In the genomic region with DNA sequence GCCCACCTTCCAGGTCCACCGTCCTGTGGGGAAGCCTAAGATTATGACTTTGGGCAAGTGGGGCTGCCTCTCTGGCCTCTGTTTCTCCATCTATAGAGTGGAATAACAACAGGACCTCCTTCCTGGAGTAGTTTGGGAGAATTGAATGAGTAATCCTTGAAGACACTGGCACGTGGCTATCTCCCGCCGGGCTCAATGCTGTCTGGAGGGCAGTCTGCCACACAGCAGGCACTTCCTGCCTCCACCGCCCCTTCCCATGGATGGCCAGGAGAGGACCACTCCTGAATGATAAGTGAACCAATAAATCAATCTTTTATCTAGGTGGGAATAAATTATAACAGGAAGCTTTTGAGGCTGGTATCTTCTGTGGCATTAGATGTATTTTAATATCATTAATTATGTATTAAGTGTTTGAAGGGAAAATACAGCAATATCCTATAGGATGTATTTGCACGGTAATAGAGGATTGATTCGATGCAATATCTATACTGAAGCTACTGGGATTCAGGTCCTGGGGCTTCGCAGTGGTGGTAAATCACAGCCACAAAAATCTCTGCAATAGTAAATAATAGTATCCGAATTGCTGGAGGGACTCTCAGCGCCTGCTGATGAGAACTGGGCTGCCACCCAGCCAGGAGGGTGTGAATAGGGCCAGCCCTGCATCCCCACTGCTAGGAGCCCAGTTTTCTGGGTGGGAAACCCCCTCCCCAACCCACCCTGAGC, we compare ENCODE assay signal across 24 cellular contexts. TPM values are rescaled to one million over a fixed set of nuclear protein-coding genes. Genes with fewer than 3 reads are reported as not detected.
"Had no signal": no experiment of that assay in that cellular context is flagged by ENCODE, and none has a peak within 500 bp of the region (broad histone marks: within the 10 kb centered on the region; RNA-seq: fewer than 3 reads in every experiment).

No MANE protein-coding gene starts in this region.

- H3K9me3 ChIP-seq: adrenal gland, SJSA1 had no signal

- ATAC-seq: activated CD4-positive, CD25-positive, alpha-beta regulatory T cell treated with anti-CD3 and anti-CD28 coated beads, Interleukin-2, amount 50 U/mL, for 24 hours; activated CD8-positive, alpha-beta T cell treated with anti-CD3 and anti-CD28 coated beads for 36 hours; activated T-cell treated with anti-CD3 and anti-CD28 coated beads, Interleukin-2, amount 50 U/mL, for 72 hours; SK-N-SH treated with all-trans-retinoic acid at 6 μM for 48 hours had no signal

- H3K27ac ChIP-seq: adrenal gland, SJSA1 had no signal

- H3K27me3 ChIP-seq: adrenal gland had no signal

- H3K36me3 ChIP-seq: adrenal gland, SJSA1 had no signal

- H3K4me1 ChIP-seq: adrenal gland, SJSA1 had no signal

- H3K4me3 ChIP-seq: adrenal gland, SJSA1 had no signal

- FAIRE-seq: RCC 7860 had no signal

- DNase-seq: activated CD4-positive, alpha-beta T cell treated with anti-CD3 and anti-CD28 coated beads for 4 hours; activated CD8-positive, alpha-beta memory T cell treated with anti-CD3 and anti-CD28 coated beads, Interleukin-2, amount 50 U/mL, for 4 hours; activated CD8-positive, alpha-beta T cell treated with anti-CD3 and anti-CD28 coated beads for 36 hours; activated gamma-delta T cell treated with Interleukin-2 at 50 U/mL for 16 hours; activated naive CD4-positive, alpha-beta T cell treated with anti-CD3 and anti-CD28 coated beads, Interleukin-2, amount 50 U/mL, for 16 hours; activated naive CD8-positive, alpha-beta T cell treated with anti-CD3 and anti-CD28 coated beads, Interleukin-2, amount 10 ng/mL, durations not matched to agents 7 days and 5 days; activated T-cell treated with anti-CD3 and anti-CD28 coated beads, Interleukin-2, amount 50 U/mL, for 72 hours; adrenal gland; anterior cingulate cortex; KG1; NCI-H1092; NCI-H1417; NCI-H1694; NCI-H2029; NCI-H510A treated with DMSO at 0.1 percent for 48 hours; SHP77; SW 1271 had no signal

RNA-seq across cellular contexts. Expression of gene MEGF11, which starts 15.9 kb away (rescaled TPM):
- total RNA-seq: activated CD8-positive, alpha-beta T cell treated with anti-CD3 and anti-CD28 coated beads for 36 hours; activated naive CD8-positive, alpha-beta T cell treated with anti-CD3 and anti-CD28 coated beads, Interleukin-2, amount 10 ng/mL, durations not matched to agents 7 days and 5 days; activated T-cell treated with anti-CD3 and anti-CD28 coated beads, Interleukin-2, amount 50 U/mL, for 72 hours; activated T-helper 2 cell treated with anti-CD3 and anti-CD28 coated beads, Interferon-gamma antibody, Interleukin-2, Interleukin-4, amounts not matched to agents 10 μg/mL and 5 μg/mL and 100 μg/mL, durations not matched to agents 14 hours and 24 hours and 36 hours; cardiac septum; LHCN-M2 had no signal
